15 cellular contexts compared by ENCODE assay signal in the genomic region with DNA sequence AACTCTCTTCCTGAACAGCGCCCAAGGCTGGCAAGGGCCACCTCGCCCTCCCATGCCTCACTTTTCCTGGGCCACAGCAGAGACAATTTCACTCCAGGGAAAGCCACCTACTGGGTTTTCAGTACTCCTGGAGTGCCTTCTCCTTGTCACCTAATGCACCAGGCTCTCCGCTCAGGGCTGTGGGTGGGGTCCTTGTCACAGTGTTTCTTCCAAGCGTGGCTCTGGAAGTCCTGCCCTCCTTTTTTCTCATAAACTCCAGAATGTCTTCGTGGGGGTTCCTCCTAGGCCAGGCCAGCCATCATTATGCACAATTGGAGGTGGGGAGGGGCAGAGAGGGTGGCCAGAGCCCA.
"Had no signal": no experiment of that assay in that cellular context is flagged by ENCODE, and none has a peak within 500 bp of the region (broad histone marks: within the 10 kb centered on the region; RNA-seq: fewer than 3 reads in every experiment).

No MANE protein-coding gene starts in this region.

- H3K27me3 ChIP-seq: hepatocyte, neutrophil, tibial artery, upper lobe of left lung, uterus had no signal

- H3K27ac ChIP-seq: epithelial cell of prostate, esophagus muscularis mucosa, hepatocyte, neutrophil, tibial artery, upper lobe of left lung, uterus had no signal

- H3K79me2 ChIP-seq: hepatocyte had no signal

- H3K4me3 ChIP-seq: esophagus muscularis mucosa, hepatocyte, tibial artery, upper lobe of left lung, uterus had no signal

- H2AFZ ChIP-seq: hepatocyte had no signal

- DNase-seq: effector memory CD8-positive, alpha-beta T cell; mammary epithelial cell; naive thymus-derived CD4-positive, alpha-beta T cell; nephron progenitor cell; right cardiac atrium; small intestine; stimulated activated CD4-positive, alpha-beta T cell treated with anti-CD3 and anti-CD28 coated beads, Interleukin-2, amount 100 ng/mL, for 48 hours; stimulated activated naive CD8-positive, alpha-beta T cell treated with anti-CD3 and anti-CD28 coated beads, Interleukin-15, Interleukin-2, amounts not matched to agents 100 U/mL and 50 U/mL, for 24 hours; tibial artery; uterus had no signal

- H3K4me1 ChIP-seq: esophagus muscularis mucosa, tibial artery, upper lobe of left lung, uterus had no signal

- H3K36me3 ChIP-seq: esophagus muscularis mucosa, neutrophil, tibial artery, upper lobe of left lung, uterus had no signal

- H3K9me3 ChIP-seq: esophagus muscularis mucosa, neutrophil, tibial artery, upper lobe of left lung, uterus had no signal

- H3K4me2 ChIP-seq: hepatocyte had no signal
